15 cellular contexts compared by ENCODE assay signal in genomic region chr12:19830461-19830860, GRCh38.
"Had no signal": no experiment of that assay in that cellular context is flagged by ENCODE, and none has a peak within 500 bp of the region (broad histone marks: within the 10 kb centered on the region; RNA-seq: fewer than 3 reads in every experiment).

No MANE protein-coding gene starts in this region.

- H3K36me3 Mint-ChIP-seq: activated naive CD4-positive, alpha-beta T cell treated with anti-CD3 and anti-CD28 coated beads, Interleukin-2, amount 10 ng/mL, durations not matched to agents 7 days and 5 days; brain; T-cell had no signal

- H3K4me3 ChIP-seq: colonic mucosa, suprapubic skin had no signal

- H3K4me1 Mint-ChIP-seq: activated naive CD4-positive, alpha-beta T cell treated with anti-CD3 and anti-CD28 coated beads, Interleukin-2, amount 10 ng/mL, durations not matched to agents 7 days and 5 days; brain had no signal

- ATAC-seq: activated CD8-positive, alpha-beta T cell treated with anti-CD3 and anti-CD28 coated beads for 36 hours; left colon; naive thymus-derived CD8-positive, alpha-beta T cell; T-cell had no signal

- H3K27me3 Mint-ChIP-seq: activated CD8-positive, alpha-beta T cell treated with anti-CD3 and anti-CD28 coated beads for 36 hours; activated naive CD4-positive, alpha-beta T cell treated with anti-CD3 and anti-CD28 coated beads, Interleukin-2, amount 10 ng/mL, durations not matched to agents 7 days and 5 days; brain; naive thymus-derived CD8-positive, alpha-beta T cell; T-cell had no signal

- H3K4me3 Mint-ChIP-seq: activated CD8-positive, alpha-beta T cell treated with anti-CD3 and anti-CD28 coated beads for 36 hours; activated naive CD4-positive, alpha-beta T cell treated with anti-CD3 and anti-CD28 coated beads, Interleukin-2, amount 10 ng/mL, durations not matched to agents 7 days and 5 days; brain; naive thymus-derived CD8-positive, alpha-beta T cell; T-cell; type B pancreatic cell had no signal

- H3K9me3 Mint-ChIP-seq: type B pancreatic cell had no signal

- H3K27ac Mint-ChIP-seq: activated naive CD4-positive, alpha-beta T cell treated with anti-CD3 and anti-CD28 coated beads, Interleukin-2, amount 10 ng/mL, durations not matched to agents 7 days and 5 days; brain; naive thymus-derived CD8-positive, alpha-beta T cell; T-cell; type B pancreatic cell had no signal

- DNase-seq: activated CD4-positive, alpha-beta T cell treated with anti-CD3 and anti-CD28 coated beads for 1 hour; activated CD8-positive, alpha-beta T cell treated with anti-CD3 and anti-CD28 coated beads for 36 hours; activated naive CD4-positive, alpha-beta T cell treated with anti-CD3 and anti-CD28 coated beads, Interleukin-2, amount 10 ng/mL, durations not matched to agents 7 days and 5 days; amygdala; central memory CD4-positive, alpha-beta T cell; colonic mucosa; left colon; naive thymus-derived CD8-positive, alpha-beta T cell; posterior cingulate gyrus; SK-N-SH; stimulated activated naive CD4-positive, alpha-beta T cell; T-cell had no signal
